In the genomic region with DNA sequence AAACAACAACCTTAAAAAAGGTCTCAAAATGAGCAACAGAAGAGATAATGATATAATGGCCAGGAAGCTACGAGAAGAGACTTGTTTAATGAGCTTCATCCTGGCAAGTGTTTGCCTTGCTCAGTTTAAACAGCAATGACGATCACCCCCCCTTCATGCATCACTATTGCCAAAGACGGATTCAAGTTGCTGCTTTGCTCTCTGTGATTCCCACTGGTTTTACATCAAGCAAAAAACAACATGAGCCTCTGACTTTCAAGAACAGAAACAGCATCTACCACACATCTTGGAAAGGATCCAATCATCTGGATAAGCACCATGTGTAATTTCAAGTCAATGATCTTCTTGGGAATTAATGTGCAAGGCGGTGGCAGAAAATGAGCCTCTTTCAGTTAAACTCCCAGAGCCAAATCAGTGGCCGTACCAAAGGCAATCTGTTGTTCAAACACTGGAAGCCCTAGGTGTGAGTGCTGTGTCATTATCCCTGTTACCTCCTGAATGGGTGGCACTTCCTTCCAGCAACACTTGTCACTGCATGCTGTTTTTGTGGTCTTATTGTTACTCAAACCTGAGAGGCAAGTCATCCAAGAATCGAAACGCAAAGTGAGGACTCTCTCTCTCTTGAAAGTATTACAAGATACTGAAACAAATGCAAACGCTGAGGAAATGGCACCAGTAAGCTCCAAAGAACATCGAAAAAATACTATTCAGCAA, we compare ENCODE assay signal across 8 cellular contexts.
DNase-seq lines count a peak whose midpoint lies in the region; ATAC-seq and TF ChIP-seq lines count a peak whose summit lies in the region.

No MANE protein-coding gene starts in this region.

- H3K4me1 ChIP-seq in osteoblast (ENCODE audit: insufficient read depth, low read length): peaks cover 31% of the 10 kb centered on the region
- H3K4me1 ChIP-seq in hepatocyte (ENCODE audit: insufficient read depth): no peaks in the 10 kb centered on the region

- H3K4me3 ChIP-seq in osteoblast (ENCODE audit: insufficient read depth, low read length): no peak overlapping the region
- H3K4me3 ChIP-seq in hepatocyte: no peak overlapping the region

- H3K27me3 Mint-ChIP-seq in immature natural killer cell (ENCODE audit: low read depth in 3 of 3): peaks cover 0 to 1% (median 0%) of the 10 kb centered on the region in 3 donors

- H3K79me2 ChIP-seq in osteoblast (ENCODE audit: insufficient read depth, low read length) (peaks cover 54% of the 10 kb centered on the region), hepatocyte (peaks cover 21% of the 10 kb centered on the region)

- H3K36me3 Mint-ChIP-seq in immature natural killer cell: no peaks in the 10 kb centered on the region

- DNase-seq in NCI-H82 (lab: John Stamatoyannopoulos, UW) (peak; percentile 24), NCI-H82 treated with DMSO at 0.1 percent for 48 hours (lab: John Stamatoyannopoulos, UW; ENCODE audit: unreplicated experiment) (no peak), SHP77 (lab: John Stamatoyannopoulos, UW) (peak; percentile 59 to 71), immature natural killer cell (peak in 2 of 3 donors; percentile 21 to 31), osteoblast (ENCODE audit: insufficient read length, low spot score, missing footprints) (no peak), hepatocyte (ENCODE audit: low spot score) (no peak), dermis blood vessel endothelial cell (no peak)

- H3K27ac ChIP-seq in osteoblast (ENCODE audit: low read depth, low read length) (no peak overlapping the region), hepatocyte (no peak overlapping the region)

- peaks cover 47% of the 10 kb centered on the region for H4K20me1 ChIP-seq in osteoblast (ENCODE audit: insufficient read depth, low read length)
- H4K20me1 ChIP-seq in hepatocyte (ENCODE audit: insufficient read depth, poor library complexity, severe bottlenecking): no peaks in the 10 kb centered on the region

- no peaks in the 10 kb centered on the region for H3K9me3 ChIP-seq in osteoblast (ENCODE audit: low read depth, low read length)
- H3K9me3 ChIP-seq in hepatocyte (ENCODE audit: low read depth): no peaks in the 10 kb centered on the region

- peak overlapping the region in 4 of 5 donors; percentile 37 to 62 (median 49) for H3K4me3 Mint-ChIP-seq in immature natural killer cell

- no peaks in the 10 kb centered on the region for H3K9me2 ChIP-seq in hepatocyte (replicated peaks; ENCODE audit: insufficient read depth)

- ATAC-seq in HG03342 (IDR thresholded peaks at IDR 0.05; ENCODE audit: unreplicated experiment): peak; percentile 64

- H3K4me1 Mint-ChIP-seq in immature natural killer cell: peaks cover 39 to 60% of the 10 kb centered on the region in 2 donors

- H3K27ac Mint-ChIP-seq in immature natural killer cell: peak overlapping the region; percentile 4 to 61 (median 16)

- H3K4me2 ChIP-seq in osteoblast (ENCODE audit: insufficient read depth, low read length) (no peak overlapping the region), hepatocyte (no peak overlapping the region)

- 67% methylated on average over 9 of the region's 9 CpGs for WGBS in hepatocyte (ENCODE audit: low lambda C conversion rate, missing lambda C conversion rate)

- H3K9me3 Mint-ChIP-seq in immature natural killer cell: no peaks in the 10 kb centered on the region

- H3K36me3 ChIP-seq in osteoblast (ENCODE audit: insufficient read depth, low read length) (no peaks in the 10 kb centered on the region), hepatocyte (replicated peaks; ENCODE audit: insufficient read depth, low read depth) (no peaks in the 10 kb centered on the region)

- TF ChIP-seq CTCF in osteoblast (IDR thresholded peaks at IDR 0.05; ENCODE audit: extremely low read depth, low read depth, low read length): no peak
- TF ChIP-seq CTCF in hepatocyte (IDR thresholded peaks at IDR 0.05; ENCODE audit: poor library complexity): no peak

- H3K27me3 ChIP-seq in osteoblast (ENCODE audit: insufficient read depth, low read length): no peaks in the 10 kb centered on the region
- H3K27me3 ChIP-seq in hepatocyte: no peaks in the 10 kb centered on the region

- H2AFZ ChIP-seq in osteoblast (ENCODE audit: low read length): no peak overlapping the region
- H2AFZ ChIP-seq in hepatocyte: no peak overlapping the region

Comparison
In these comparisons a context has a peak if more than half of its experiments do, and no peak if none do; other contexts are left out.
1. DNase-seq: peak in NCI-H82 (single experiment), SHP77 (2 of 2) and immature natural killer cell (2 of 3); none in NCI-H82 treated with DMSO at 0.1 percent for 48 hours (single experiment), osteoblast (single experiment), hepatocyte (single experiment) and dermis blood vessel endothelial cell (single experiment).